Comparison of ENCODE assay signal across 8 cellular contexts in the genomic region with DNA sequence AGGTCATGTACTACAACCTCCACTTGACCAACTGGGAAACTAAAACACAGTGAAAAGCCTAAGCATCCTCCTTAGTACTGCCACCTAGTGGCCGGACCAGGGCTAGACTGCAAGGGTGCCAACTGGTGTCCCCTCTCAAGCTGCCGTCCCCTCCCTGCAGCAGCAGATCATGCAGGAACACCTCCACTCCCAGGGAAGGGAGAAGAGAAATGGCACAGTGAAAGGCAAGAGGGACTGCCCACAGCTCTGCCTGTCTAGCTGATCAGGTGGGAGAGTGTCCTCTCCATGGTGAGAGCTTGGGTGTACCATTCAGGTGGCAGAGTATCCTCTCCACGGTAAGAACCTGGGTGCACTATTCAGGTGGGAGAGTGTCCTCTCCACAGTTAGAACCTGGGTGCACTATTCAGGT.
DNase-seq lines count a peak whose midpoint lies in the region; ATAC-seq lines count a peak whose summit lies in the region.

No MANE protein-coding gene starts in this region.

- no peak overlapping the region for H3K4me3 ChIP-seq in CD4-positive, alpha-beta memory T cell (ENCODE audit: low read length in 2 of 2)
- no peak overlapping the region for H3K4me3 ChIP-seq in naive thymus-derived CD4-positive, alpha-beta T cell (ENCODE audit: low read length)

- no peaks in the 10 kb centered on the region for H3K9me3 Mint-ChIP-seq in CD4-positive, alpha-beta memory T cell
- no peaks in the 10 kb centered on the region for H3K9me3 Mint-ChIP-seq in activated CD4-positive, alpha-beta T cell treated with anti-CD3 and anti-CD28 coated beads, Interleukin-2, amount 10 ng/mL, durations not matched to agents 7 days and 5 days
- no peaks in the 10 kb centered on the region for H3K9me3 Mint-ChIP-seq in naive thymus-derived CD4-positive, alpha-beta T cell

- no peaks in the 10 kb centered on the region for H3K27me3 Mint-ChIP-seq in CD4-positive, alpha-beta memory T cell
- no peaks in the 10 kb centered on the region for H3K27me3 Mint-ChIP-seq in activated CD4-positive, alpha-beta T cell treated with anti-CD3 and anti-CD28 coated beads, Interleukin-2, amount 10 ng/mL, durations not matched to agents 7 days and 5 days
- no peaks in the 10 kb centered on the region for H3K27me3 Mint-ChIP-seq in naive thymus-derived CD4-positive, alpha-beta T cell

- peak overlapping the region; percentile 57 to 90 (median 80) for H3K27ac Mint-ChIP-seq in CD4-positive, alpha-beta memory T cell
- no peak overlapping the region for H3K27ac Mint-ChIP-seq in activated CD4-positive, alpha-beta T cell treated with anti-CD3 and anti-CD28 coated beads, Interleukin-2, amount 10 ng/mL, durations not matched to agents 7 days and 5 days
- peak overlapping the region; percentile 36 to 94 (median 77) for H3K27ac Mint-ChIP-seq in naive thymus-derived CD4-positive, alpha-beta T cell

- H3K9me3 ChIP-seq in CD4-positive, alpha-beta memory T cell (ENCODE audit: control insufficient read depth in 1 of 2, low read length in 2 of 2): no peaks in the 10 kb centered on the region
- no peaks in the 10 kb centered on the region for H3K9me3 ChIP-seq in naive thymus-derived CD4-positive, alpha-beta T cell (ENCODE audit: control insufficient read depth in 2 of 3, low read length in 3 of 3)

- intact Hi-C loops in CD4-positive, alpha-beta memory T cell (cut with micrococcal nuclease): loop anchor here (1.0 kb wide), 1 partner anchor 149 kb away; no protein-coding TSS in a partner anchor
- intact Hi-C loops in naive thymus-derived CD4-positive, alpha-beta T cell (cut with micrococcal nuclease): loop anchor here in 1 of 2 donors (1.0 to 5.0 kb wide), 5 partner anchors 8 to 149 kb away; no protein-coding TSS in a partner anchor

- H3K36me3 Mint-ChIP-seq in CD4-positive, alpha-beta memory T cell: peaks cover 0 to 17% of the 10 kb centered on the region in 2 donors
- H3K36me3 Mint-ChIP-seq in activated CD4-positive, alpha-beta T cell treated with anti-CD3 and anti-CD28 coated beads, Interleukin-2, amount 10 ng/mL, durations not matched to agents 7 days and 5 days (ENCODE audit: low read depth): peaks cover 13% of the 10 kb centered on the region
- peaks cover 4 to 11% (median 5%) of the 10 kb centered on the region in 5 donors for H3K36me3 Mint-ChIP-seq in naive thymus-derived CD4-positive, alpha-beta T cell

- no peaks in the 10 kb centered on the region for H3K27me3 ChIP-seq in CD4-positive, alpha-beta memory T cell (ENCODE audit: insufficient read depth, low read length)
- H3K27me3 ChIP-seq in naive thymus-derived CD4-positive, alpha-beta T cell (ENCODE audit: control insufficient read depth in 2 of 2, insufficient read depth in 2 of 2, low read length in 2 of 2): no peaks in the 10 kb centered on the region

- CTCF ChIA-PET in CD4-positive, alpha-beta memory T cell (lab: Charles Lee; ENCODE audit: partially characterized antibody): interaction anchor here (0.5 to 8.8 kb wide), 66 partner anchors 8 to 504 kb away, joined by 3 to 220 read pairs (median 6); a partner anchor contains a TSS
- CTCF ChIA-PET in activated CD4-positive, alpha-beta T cell treated with anti-CD3 and anti-CD28 coated beads, Interleukin-2, amount 10 ng/mL, durations not matched to agents 7 days and 5 days (lab: Charles Lee): interaction anchor here (0.6 to 2.4 kb wide), 33 partner anchors 8 to 763 kb away, joined by 3 to 10 read pairs (median 4); a partner anchor contains a TSS
- CTCF ChIA-PET in naive thymus-derived CD4-positive, alpha-beta T cell (lab: Charles Lee): interaction anchor here (0.6 to 4.4 kb wide), 33 partner anchors 9 to 740 kb away, joined by 3 to 48 read pairs (median 6); a partner anchor contains a TSS

- H3K4me1 Mint-ChIP-seq in CD4-positive, alpha-beta memory T cell: peaks cover 70 to 99% (median 84%) of the 10 kb centered on the region in 4 donors
- H3K4me1 Mint-ChIP-seq in activated CD4-positive, alpha-beta T cell treated with anti-CD3 and anti-CD28 coated beads, Interleukin-2, amount 10 ng/mL, durations not matched to agents 7 days and 5 days: peaks cover 65% of the 10 kb centered on the region
- H3K4me1 Mint-ChIP-seq in naive thymus-derived CD4-positive, alpha-beta T cell: peaks cover 63 to 99% (median 96%) of the 10 kb centered on the region in 7 donors

- POLR2A ChIA-PET in CD4-positive, alpha-beta memory T cell (lab: Charles Lee; ENCODE audit: partially characterized antibody): interaction anchor here (1.0 to 4.3 kb wide), 10 partner anchors 11 to 159 kb away, joined by 3 to 39 read pairs (median 4); a partner anchor contains a TSS
- POLR2A ChIA-PET in activated CD4-positive, alpha-beta T cell treated with anti-CD3 and anti-CD28 coated beads, Interleukin-2, amount 10 ng/mL, durations not matched to agents 7 days and 5 days (lab: Charles Lee): no interaction called here
- POLR2A ChIA-PET in naive thymus-derived CD4-positive, alpha-beta T cell (lab: Charles Lee): interaction anchor here (0.6 to 3.8 kb wide), 7 partner anchors 17 to 545 kb away, joined by 3 to 31 read pairs (median 5); a partner anchor contains a TSS

- H3K4me3 Mint-ChIP-seq in CD4-positive, alpha-beta memory T cell: peak overlapping the region; percentile 52 to 79 (median 70)
- H3K4me3 Mint-ChIP-seq in activated CD4-positive, alpha-beta T cell treated with anti-CD3 and anti-CD28 coated beads, Interleukin-2, amount 10 ng/mL, durations not matched to agents 7 days and 5 days: no peak overlapping the region
- H3K4me3 Mint-ChIP-seq in naive thymus-derived CD4-positive, alpha-beta T cell: peak overlapping the region in 9 of 10 donors; percentile 63 to 84 (median 75)

- peak overlapping the region; percentile 11 for H3K27ac ChIP-seq in CD4-positive, alpha-beta memory T cell (ENCODE audit: low read depth, low read length)
- no peak overlapping the region for H3K27ac ChIP-seq in naive thymus-derived CD4-positive, alpha-beta T cell (ENCODE audit: low read depth, low read length)

- H3K36me3 ChIP-seq in CD4-positive, alpha-beta memory T cell (ENCODE audit: insufficient read depth, low read length): no peaks in the 10 kb centered on the region
- H3K36me3 ChIP-seq in naive thymus-derived CD4-positive, alpha-beta T cell (ENCODE audit: control insufficient read depth in 2 of 3, insufficient read depth in 3 of 3, low read length in 3 of 3): peaks cover 0 to 8% (median 0%) of the 10 kb centered on the region in 3 experiments

- H3K4me1 ChIP-seq in CD4-positive, alpha-beta memory T cell (ENCODE audit: insufficient read depth, low read length): peaks cover 96% of the 10 kb centered on the region
- H3K4me1 ChIP-seq in naive thymus-derived CD4-positive, alpha-beta T cell (ENCODE audit: control insufficient read depth in 2 of 2, insufficient read depth in 2 of 2, low read length in 2 of 2): peaks cover 35 to 74% of the 10 kb centered on the region in 2 donors

- DNase-seq in CD4-positive, alpha-beta memory T cell: peak; percentile 36 to 67 (median 48)
- DNase-seq in NCI-H1105 treated with DMSO at 0.1 percent for 48 hours (lab: John Stamatoyannopoulos, UW) (peak; percentile 16), ecto neural progenitor cell (ENCODE audit: low spot score) (peak; percentile 78)
- peak; percentile 74 for DNase-seq in activated CD4-positive, alpha-beta T cell treated with anti-CD3 and anti-CD28 coated beads, Interleukin-2, amount 10 ng/mL, durations not matched to agents 7 days and 5 days
- peak; percentile 39 to 75 (median 51) for DNase-seq in naive thymus-derived CD4-positive, alpha-beta T cell
- peak in 5 of 6 experiments; percentile 22 to 62 (median 49) for DNase-seq in stimulated activated naive CD4-positive, alpha-beta T cell (lab: John Stamatoyannopoulos, UW)

- ATAC-seq in GM19395 (IDR thresholded peaks at IDR 0.05; ENCODE audit: unreplicated experiment) (peak; percentile 73), HG02623 (IDR thresholded peaks at IDR 0.05; ENCODE audit: unreplicated experiment) (no peak)
- peak; percentile 88 for ATAC-seq in naive thymus-derived CD4-positive, alpha-beta T cell

Comparison
In these comparisons a context has a peak if more than half of its experiments do, and no peak if none do; other contexts are left out.
1. DNase-seq: peak in every context shown above with its lines; median percentile 78 in ecto neural progenitor cell; 74 in activated CD4-positive, alpha-beta T cell treated with anti-CD3 and anti-CD28 coated beads, Interleukin-2, amount 10 ng/mL, durations not matched to agents 7 days and 5 days; 51 in naive thymus-derived CD4-positive, alpha-beta T cell; 49 in stimulated activated naive CD4-positive, alpha-beta T cell; 48 in CD4-positive, alpha-beta memory T cell; 16 in NCI-H1105 treated with DMSO at 0.1 percent for 48 hours.